ENCODE assay signal across 8 cellular contexts in genomic region chr13:77026783-77027621, GRCh38. TPM values are rescaled to one million over a fixed set of nuclear protein-coding genes. Genes with fewer than 3 reads are reported as not detected.
DNase-seq lines count a peak whose midpoint lies in the region; ATAC-seq and TF ChIP-seq lines count a peak whose summit lies in the region.

A gene with protein sequence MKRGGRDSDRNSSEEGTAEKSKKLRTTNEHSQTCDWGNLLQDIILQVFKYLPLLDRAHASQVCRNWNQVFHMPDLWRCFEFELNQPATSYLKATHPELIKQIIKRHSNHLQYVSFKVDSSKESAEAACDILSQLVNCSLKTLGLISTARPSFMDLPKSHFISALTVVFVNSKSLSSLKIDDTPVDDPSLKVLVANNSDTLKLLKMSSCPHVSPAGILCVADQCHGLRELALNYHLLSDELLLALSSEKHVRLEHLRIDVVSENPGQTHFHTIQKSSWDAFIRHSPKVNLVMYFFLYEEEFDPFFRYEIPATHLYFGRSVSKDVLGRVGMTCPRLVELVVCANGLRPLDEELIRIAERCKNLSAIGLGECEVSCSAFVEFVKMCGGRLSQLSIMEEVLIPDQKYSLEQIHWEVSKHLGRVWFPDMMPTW (minus strand): TSS chr13:77027159. CDS start chr13:77021860, 5,299 bp downstream.

- peak; percentile 69 for ATAC-seq in HG02610 (IDR thresholded peaks at IDR 0.05; ENCODE audit: unreplicated experiment)
- ATAC-seq in activated naive CD8-positive, alpha-beta T cell treated with anti-CD3 and anti-CD28 coated beads, Interleukin-2, amount 10 ng/mL, durations not matched to agents 7 days and 5 days (ENCODE audit: low read depth) = peak; percentile 67

- peaks cover 44% of the 10 kb centered on the region for H3K79me2 ChIP-seq in SU-DHL-6 (ENCODE audit: insufficient read depth, low read length)

- H3K36me3 ChIP-seq in SU-DHL-6 (ENCODE audit: low read length) (0 out of 2 replicates have a peak, but pooled peaks cover 5% of the 10 kb centered on the region), ovary (no peaks in the 10 kb centered on the region), thymus (ENCODE audit: control insufficient read depth, insufficient read depth) (peaks cover 3% of the 10 kb centered on the region)

- H3K27ac ChIP-seq in SU-DHL-6 (ENCODE audit: low read depth, low read length) (peak within 1 kb of the TSS; percentile 92), ovary (peak within 1 kb of the TSS; percentile 99 to 100), thymus (ENCODE audit: low read depth) (peak within 1 kb of the TSS; percentile 100)

- H3K9ac ChIP-seq in SU-DHL-6 (ENCODE audit: low read length) = peak within 1 kb of the TSS; percentile 98

- DNase-seq in NCI-H1092 (lab: John Stamatoyannopoulos, UW) = peak; percentile 72
- DNase-seq in activated naive CD8-positive, alpha-beta T cell treated with anti-CD3 and anti-CD28 coated beads, Interleukin-2, amount 10 ng/mL, durations not matched to agents 7 days and 5 days = peak; percentile 86
- peak; percentile 69 to 95 (median 87) for DNase-seq in head of caudate nucleus
- peak; percentile 85 to 90 (median 88) for DNase-seq in ovary

- peaks cover 19% of the 10 kb centered on the region for H4K20me1 ChIP-seq in SU-DHL-6 (ENCODE audit: low read depth, low read length)

- TF ChIP-seq CTCF in SU-DHL-6 (IDR thresholded peaks at IDR 0.05; ENCODE audit: insufficient read depth, low read length, poor library complexity, severe bottlenecking) (no peak), ovary (IDR thresholded peaks at IDR 0.05) (no peak)

- H2AFZ ChIP-seq in SU-DHL-6 (ENCODE audit: low read depth, low read length, severe bottlenecking) = peak within 1 kb of the TSS; percentile 98

- TF ChIP-seq POLR2A in GM10847 (IDR thresholded peaks at IDR 0.05; ENCODE audit: extremely low read depth, insufficient read length) (peak; percentile 80), ovary (IDR thresholded peaks at IDR 0.05) (peak; percentile 87)

- peaks cover 35% of the 10 kb centered on the region for H3K4me1 Mint-ChIP-seq in activated naive CD8-positive, alpha-beta T cell treated with anti-CD3 and anti-CD28 coated beads, Interleukin-2, amount 10 ng/mL, durations not matched to agents 7 days and 5 days

- no peaks in the 10 kb centered on the region for H3K9me3 Mint-ChIP-seq in activated naive CD8-positive, alpha-beta T cell treated with anti-CD3 and anti-CD28 coated beads, Interleukin-2, amount 10 ng/mL, durations not matched to agents 7 days and 5 days

- peaks cover 9% of the 10 kb centered on the region for H3K4me1 ChIP-seq in ovary (ENCODE audit: insufficient read depth)
- H3K4me1 ChIP-seq in thymus (ENCODE audit: control insufficient read depth, insufficient read depth, low read length) = peaks cover 15% of the 10 kb centered on the region

- WGBS in ovary, 3 donors = 0 to 1% (median 0%) methylated on average over 50 to 83 of the region's 83 CpGs
- WGBS in thymus = under 1% methylated on average over 83 of the region's 83 CpGs

- H3K4me3 Mint-ChIP-seq in activated naive CD8-positive, alpha-beta T cell treated with anti-CD3 and anti-CD28 coated beads, Interleukin-2, amount 10 ng/mL, durations not matched to agents 7 days and 5 days = peak within 1 kb of the TSS; percentile 99

- H3K36me3 Mint-ChIP-seq in activated naive CD8-positive, alpha-beta T cell treated with anti-CD3 and anti-CD28 coated beads, Interleukin-2, amount 10 ng/mL, durations not matched to agents 7 days and 5 days = peaks cover 7% of the 10 kb centered on the region

- H3K27me3 Mint-ChIP-seq in activated naive CD8-positive, alpha-beta T cell treated with anti-CD3 and anti-CD28 coated beads, Interleukin-2, amount 10 ng/mL, durations not matched to agents 7 days and 5 days = peaks cover 3% of the 10 kb centered on the region

- POLR2A ChIA-PET in activated naive CD8-positive, alpha-beta T cell treated with anti-CD3 and anti-CD28 coated beads, Interleukin-2, amount 10 ng/mL, durations not matched to agents 7 days and 5 days (lab: Charles Lee) = interaction anchor here (0.6 to 4.0 kb wide), 17 partner anchors 9 to 1476 kb away, joined by 3 to 78 read pairs (median 4); partner anchors contain the start of genes CLN5, KCTD12 and MYCBP2

- peak within 1 kb of the TSS; percentile 99 for H3K4me2 ChIP-seq in SU-DHL-6 (ENCODE audit: low read depth, low read length, poor library complexity, severe bottlenecking)

- no peaks in the 10 kb centered on the region; the same call in none of the 2 replicates for H3F3A ChIP-seq in SU-DHL-6 (ENCODE audit: insufficient read depth)

- H3K4me3 ChIP-seq in SU-DHL-6 (ENCODE audit: insufficient read depth, low read length, poor library complexity, severe bottlenecking) = peak within 1 kb of the TSS; percentile 98
- peak within 1 kb of the TSS; percentile 70 for H3K4me3 ChIP-seq in ovary
- peak within 1 kb of the TSS; percentile 97 for H3K4me3 ChIP-seq in thymus (ENCODE audit: low read length)

- H3K27me3 ChIP-seq in SU-DHL-6 (ENCODE audit: low read length) = no peaks in the 10 kb centered on the region
- H3K27me3 ChIP-seq in ovary = no peaks in the 10 kb centered on the region
- H3K27me3 ChIP-seq in thymus (ENCODE audit: control insufficient read depth, insufficient read depth) = no peaks in the 10 kb centered on the region

- H3K27ac Mint-ChIP-seq in activated naive CD8-positive, alpha-beta T cell treated with anti-CD3 and anti-CD28 coated beads, Interleukin-2, amount 10 ng/mL, durations not matched to agents 7 days and 5 days = peak within 1 kb of the TSS; percentile 97

- intact Hi-C loops in head of caudate nucleus (cut with DNase I) (loop anchor here (2.0 to 5.0 kb wide), 2 partner anchors 34 to 300 kb away; partner anchors contain the start of genes CLN5 and MYCBP2), ovary (cut with DNase I) (loop anchor here in 2 of 4 donors (5.0 to 10.0 kb wide), 2 partner anchors 35 to 298 kb away; partner anchors contain the start of genes CLN5 (in 1 of the 2) and MYCBP2 (in 1 of the 2))

- TF ChIP-seq EP300 in ovary (IDR thresholded peaks at IDR 0.05) = no peak

- no peaks in the 10 kb centered on the region for H3K9me2 ChIP-seq in SU-DHL-6 (replicated peaks; ENCODE audit: insufficient read depth, low read length)

- H3K9me3 ChIP-seq in SU-DHL-6 (ENCODE audit: insufficient read depth, low read length) (no peaks in the 10 kb centered on the region), ovary (no peaks in the 10 kb centered on the region), thymus (ENCODE audit: control insufficient read depth) (no peaks in the 10 kb centered on the region)

RNA-seq across cellular contexts. Expression of the gene that starts here (rescaled TPM):
- 10 to 100 TPM; 46.1 to 47.7 TPM for total RNA-seq in activated naive CD8-positive, alpha-beta T cell treated with anti-CD3 and anti-CD28 coated beads, Interleukin-2, amount 10 ng/mL, durations not matched to agents 7 days and 5 days
- 10 to 100 TPM; 45.5 to 94.4 (median 56.3) TPM for total RNA-seq in ovary
- polyA plus RNA-seq in ovary (10 to 100 TPM; 38.0 to 46.1 TPM), thymus (42.0 TPM)

Comparison
In these comparisons a context has a peak if more than half of its experiments do, and no peak if none do; other contexts are left out.
1. Peak in every context shown above with its lines: DNase-seq, ATAC-seq, H3K4me3 ChIP-seq and H3K27ac ChIP-seq.